Comparison of ENCODE assay signal across 18 cellular contexts in the genomic region with DNA sequence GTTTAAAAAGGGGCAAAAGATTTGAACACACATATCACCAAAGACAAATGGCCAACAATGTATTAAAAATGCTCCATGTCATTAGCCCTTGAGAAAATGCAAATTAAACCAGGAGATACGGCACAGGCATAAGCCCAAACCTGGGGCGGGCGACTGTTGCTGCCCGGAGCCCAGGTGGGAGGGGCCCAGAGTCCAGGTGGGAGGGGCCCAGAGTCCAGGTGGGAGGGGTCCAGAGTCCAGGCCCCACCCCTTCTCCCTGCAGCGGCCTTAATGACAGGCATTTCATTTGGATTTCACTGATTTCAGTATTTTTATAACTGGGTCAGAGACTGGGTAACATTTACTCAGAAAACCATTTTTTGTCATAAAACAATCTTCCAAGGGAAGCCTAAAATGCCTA.
DNase-seq lines count a peak whose midpoint lies in the region; ATAC-seq, FAIRE-seq and TF ChIP-seq lines count a peak whose summit lies in the region.
"Had no signal": no experiment of that assay in that cellular context is flagged by ENCODE, and none has a peak within 500 bp of the region (broad histone marks: within the 10 kb centered on the region; RNA-seq: fewer than 3 reads in every experiment).

No MANE protein-coding gene starts in this region.

- H3K9ac ChIP-seq in GM12878 (ENCODE audit: control insufficient read depth, insufficient read depth, low read length), result no peak overlapping the region
- H3K9ac ChIP-seq: KMS-11 had no signal

- TF ChIP-seq CTCF in GM12878 (IDR thresholded peaks at IDR 0.05 in 2 of 3, conservative IDR thresholded peaks at IDR 0.05 in 1 of 3; ENCODE audit: control insufficient read depth in 2 of 3, extremely low read depth in 1 of 3, insufficient read depth in 1 of 3, low read depth in 3 of 3, low read length in 3 of 3) (no peak), body of pancreas (IDR thresholded peaks at IDR 0.05) (no peak)

- peak; percentile 22 for DNase-seq in DMS 273 (lab: John Stamatoyannopoulos, UW; ENCODE audit: unreplicated experiment)
- no peak for DNase-seq in DMS 273 treated with DMSO at 0.1 percent for 48 hours (lab: John Stamatoyannopoulos, UW)
- DNase-seq in 8988T, result peak; percentile 81
- peak; percentile 34 for DNase-seq in HT-29 (ENCODE audit: low spot score)
- DNase-seq in GM12878 (ENCODE audit: low read depth, low spot score), result no peak
- no peak for DNase-seq in body of pancreas
- no peak for DNase-seq in activated effector memory CD4-positive, alpha-beta T cell treated with anti-CD3 and anti-CD28 coated beads, Interleukin-2, amount 50 U/mL, for 16 hours
- no peak for DNase-seq in HEK293T (ENCODE audit: extremely low spot score)
- DNase-seq: activated CD4-positive, alpha-beta T cell treated with anti-CD3 and anti-CD28 coated beads, Interleukin-2, amount 50 U/mL, for 4 hours; CD4-positive, CD25-positive, alpha-beta regulatory T cell; NCI-H1092; NCI-H2107; stimulated activated naive CD4-positive, alpha-beta T cell treated with Interleukin-2 at 50 U/mL for 16 hours had no signal

- 82% methylated on average over 5 of the region's 5 CpGs for WGBS in GM12878 (ENCODE audit: insufficient coverage, insufficient replicate concordance, low lambda C conversion rate, missing lambda C conversion rate)
- WGBS in body of pancreas, 2 donors, result 68 to 92% methylated on average over 5 of the region's 5 CpGs

- ATAC-seq in GM12878 (peak; percentile 42; the same call in 2 of the 3 replicates), body of pancreas (no peak)

- TF ChIP-seq RAD21 in GM12878 (IDR thresholded peaks at IDR 0.05; ENCODE audit: insufficient read depth, low read depth, low read length), result no peak

- BruUV-seq in GM12878 (replicated peaks; lab: Mats Ljungman, UMichigan), result no TSS peak

- no peak overlapping the region for H2AFZ ChIP-seq in GM12878 (ENCODE audit: control insufficient read depth, low read depth, low read length)

- H3K9me3 ChIP-seq in GM12878 (replicated peaks; ENCODE audit: control insufficient read depth, insufficient read depth, low read length) (no peaks in the 10 kb centered on the region), body of pancreas (no peaks in the 10 kb centered on the region)
- H3K9me3 ChIP-seq: upper lobe of left lung had no signal

- POLR2A ChIA-PET in GM12878 (lab: Charles Lee) (no interaction called here), HEK293T (lab: Yijun Ruan, JAX) (no interaction called here)

- RAD21 ChIA-PET in GM12878 (lab: Charles Lee; ENCODE audit: unreplicated experiment), result no interaction called here

- SMC1A ChIA-PET in GM12878 (lab: Charles Lee; ENCODE audit: uncharacterized antibody, unreplicated experiment), result no interaction called here

- no peaks in the 10 kb centered on the region for H3K79me2 ChIP-seq in GM12878 (ENCODE audit: control insufficient read depth, insufficient read depth, low read length)

- no peak for TF ChIP-seq POLR2A in GM12878 (IDR thresholded peaks at IDR 0.05; ENCODE audit: low read depth, low read length)
- no peak for TF ChIP-seq POLR2A in body of pancreas (IDR thresholded peaks at IDR 0.05)

- no peaks in the 10 kb centered on the region for H4K20me1 ChIP-seq in GM12878 (ENCODE audit: control insufficient read depth, insufficient read depth)

- peaks cover 8 to 21% of the 10 kb centered on the region in 2 experiments for H3K36me3 ChIP-seq in GM12878 (ENCODE audit: control insufficient read depth in 2 of 2, insufficient read depth in 2 of 2, low read length in 1 of 2)
- no peaks in the 10 kb centered on the region for H3K36me3 ChIP-seq in body of pancreas (replicated peaks in 1 of 2; ENCODE audit: insufficient read depth in 1 of 2, low read depth in 2 of 2)

- peaks cover 11% of the 10 kb centered on the region for H3K4me1 ChIP-seq in GM12878 (ENCODE audit: control insufficient read depth, insufficient read depth, low read length)
- no peaks in the 10 kb centered on the region for H3K4me1 ChIP-seq in body of pancreas

- no peak for TF ChIP-seq EP300 in GM12878 (IDR thresholded peaks at IDR 0.05; ENCODE audit: borderline replicate concordance in 1 of 2, control insufficient read depth in 1 of 2, low read depth in 2 of 2, low read length in 2 of 2)

- intact Hi-C loops in GM12878 (cut with micrococcal nuclease; ENCODE audit: unreplicated experiment), result no loop called here
- intact Hi-C loops in body of pancreas (cut with DNase I), result no loop called here

- CTCF ChIA-PET in GM12878 (lab: Yijun Ruan, JAX), result no interaction called here
- CTCF ChIA-PET in HEK293T (lab: Yijun Ruan, JAX), result no interaction called here

- H3K27me3 ChIP-seq in GM12878 (replicated peaks in 1 of 2; ENCODE audit: control insufficient read depth in 2 of 2, insufficient read depth in 2 of 2, low read length in 1 of 2) (no peaks in the 10 kb centered on the region), body of pancreas (no peaks in the 10 kb centered on the region)
- H3K27me3 ChIP-seq: upper lobe of left lung had no signal

- no peak overlapping the region for H3K4me3 ChIP-seq in GM12878
- H3K4me3 ChIP-seq in body of pancreas, result no peak overlapping the region
- H3K4me3 ChIP-seq: upper lobe of left lung had no signal

- H3K27ac ChIP-seq in GM12878 (ENCODE audit: control insufficient read depth, insufficient read depth) (no peak overlapping the region), body of pancreas (no peak overlapping the region)
- H3K27ac ChIP-seq: 22Rv1, KMS-11, upper lobe of left lung had no signal

- H3K4me2 ChIP-seq in GM12878 (ENCODE audit: control insufficient read depth, insufficient read depth), result no peak overlapping the region
- H3K4me2 ChIP-seq: KMS-11 had no signal

- in situ Hi-C loops in GM12878 (cut with MboI), result no loop called here

- no peak for FAIRE-seq in GM12878 (lab: Jason Lieb, UNC)
- FAIRE-seq: kidney, TTC549 had no signal

TF ChIP-seq in GM12878, 131 proteins besides CTCF, POLR2A, EP300 and RAD21:
- TF ChIP-seq, protein P1, sequence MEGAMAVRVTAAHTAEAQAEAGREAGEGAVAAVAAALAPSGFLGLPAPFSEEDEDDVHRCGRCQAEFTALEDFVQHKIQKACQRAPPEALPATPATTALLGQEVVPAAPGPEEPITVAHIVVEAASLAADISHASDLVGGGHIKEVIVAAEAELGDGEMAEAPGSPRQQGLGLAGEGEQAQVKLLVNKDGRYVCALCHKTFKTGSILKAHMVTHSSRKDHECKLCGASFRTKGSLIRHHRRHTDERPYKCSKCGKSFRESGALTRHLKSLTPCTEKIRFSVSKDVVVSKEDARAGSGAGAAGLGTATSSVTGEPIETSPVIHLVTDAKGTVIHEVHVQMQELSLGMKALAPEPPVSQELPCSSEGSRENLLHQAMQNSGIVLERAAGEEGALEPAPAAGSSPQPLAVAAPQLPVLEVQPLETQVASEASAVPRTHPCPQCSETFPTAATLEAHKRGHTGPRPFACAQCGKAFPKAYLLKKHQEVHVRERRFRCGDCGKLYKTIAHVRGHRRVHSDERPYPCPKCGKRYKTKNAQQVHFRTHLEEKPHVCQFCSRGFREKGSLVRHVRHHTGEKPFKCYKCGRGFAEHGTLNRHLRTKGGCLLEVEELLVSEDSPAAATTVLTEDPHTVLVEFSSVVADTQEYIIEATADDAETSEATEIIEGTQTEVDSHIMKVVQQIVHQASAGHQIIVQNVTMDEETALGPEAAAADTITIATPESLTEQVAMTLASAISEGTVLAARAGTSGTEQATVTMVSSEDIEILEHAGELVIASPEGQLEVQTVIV (IDR thresholded peaks at IDR 0.05; ENCODE audit: borderline replicate concordance, partially characterized antibody), result no peak

TF ChIP-seq in HEK293T, 16 proteins besides CTCF, POLR2A, EP300 and RAD21:
- TF ChIP-seq CTBP1 (IDR thresholded peaks at IDR 0.05; ENCODE audit: borderline replicate concordance) (no peak), SP1 (IDR thresholded peaks at IDR 0.05) (no peak), ZNF384 (IDR thresholded peaks at IDR 0.05) (no peak), NFRKB (IDR thresholded peaks at IDR 0.05) (no peak), FOXA1 (IDR thresholded peaks at IDR 0.05) (no peak), ARNT (IDR thresholded peaks at IDR 0.05) (no peak), SUZ12 (IDR thresholded peaks at IDR 0.05) (no peak), BHLHE40 (IDR thresholded peaks at IDR 0.05; ENCODE audit: borderline replicate concordance) (no peak), FOXM1 (IDR thresholded peaks at IDR 0.05; ENCODE audit: borderline replicate concordance) (no peak)
- TF ChIP-seq, protein P2, sequence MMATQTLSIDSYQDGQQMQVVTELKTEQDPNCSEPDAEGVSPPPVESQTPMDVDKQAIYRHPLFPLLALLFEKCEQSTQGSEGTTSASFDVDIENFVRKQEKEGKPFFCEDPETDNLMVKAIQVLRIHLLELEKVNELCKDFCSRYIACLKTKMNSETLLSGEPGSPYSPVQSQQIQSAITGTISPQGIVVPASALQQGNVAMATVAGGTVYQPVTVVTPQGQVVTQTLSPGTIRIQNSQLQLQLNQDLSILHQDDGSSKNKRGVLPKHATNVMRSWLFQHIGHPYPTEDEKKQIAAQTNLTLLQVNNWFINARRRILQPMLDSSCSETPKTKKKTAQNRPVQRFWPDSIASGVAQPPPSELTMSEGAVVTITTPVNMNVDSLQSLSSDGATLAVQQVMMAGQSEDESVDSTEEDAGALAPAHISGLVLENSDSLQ (IDR thresholded peaks at IDR 0.05), result no peak

Comparison
In these comparisons a context has a peak if more than half of its experiments do, and no peak if none do; other contexts are left out.
1. DNase-seq: peak in DMS 273 (single experiment), 8988T (single experiment) and HT-29 (single experiment); none in DMS 273 treated with DMSO at 0.1 percent for 48 hours (single experiment), GM12878 (single experiment), body of pancreas (0 of 4), activated effector memory CD4-positive, alpha-beta T cell treated with anti-CD3 and anti-CD28 coated beads, Interleukin-2, amount 50 U/mL, for 16 hours (single experiment) and HEK293T (single experiment).